Comparison of ENCODE assay signal across 17 cellular contexts in genomic region chr17:35048685-35049379, GRCh38. TPM values are rescaled to one million over a fixed set of nuclear protein-coding genes. Genes with fewer than 3 reads are reported as not detected.
DNase-seq lines count a peak whose midpoint lies in the region; ATAC-seq, FAIRE-seq and TF ChIP-seq lines count a peak whose summit lies in the region.
"Had no signal": no experiment of that assay in that cellular context is flagged by ENCODE, and none has a peak within 500 bp of the region (broad histone marks: within the 10 kb centered on the region; RNA-seq: fewer than 3 reads in every experiment).

No MANE protein-coding gene starts in this region.

- peak overlapping the region; percentile 33 to 82 (median 64) for H3K4me3 Mint-ChIP-seq in CD4-positive, alpha-beta memory T cell
- no peak overlapping the region for H3K4me3 Mint-ChIP-seq in H9
- no peak overlapping the region for H3K4me3 Mint-ChIP-seq in astrocyte (ENCODE audit: unreplicated experiment)
- H3K4me3 Mint-ChIP-seq in neural crest cell, result no peak overlapping the region

- no peak overlapping the region for H4K5ac ChIP-seq in H9 (ENCODE audit: insufficient read length, low read depth, low read length)

- no peaks in the 10 kb centered on the region for H3K27me3 Mint-ChIP-seq in CD4-positive, alpha-beta memory T cell
- H3K27me3 Mint-ChIP-seq in H9 (ENCODE audit: low read depth) (no peaks in the 10 kb centered on the region), astrocyte (ENCODE audit: low read depth, unreplicated experiment) (no peaks in the 10 kb centered on the region), neural crest cell (ENCODE audit: low read depth) (no peaks in the 10 kb centered on the region)

- peak in 2 of 5 donors; percentile 8 to 12 for DNase-seq in CD4-positive, alpha-beta memory T cell
- DNase-seq in H9 (no peak), astrocyte (ENCODE audit: low read depth) (no peak), neural crest cell (ENCODE audit: low read depth, low spot score) (no peak), NCI-H2171 (lab: John Stamatoyannopoulos, UW) (no peak)
- DNase-seq: activated effector memory CD4-positive, alpha-beta T cell treated with anti-CD3 and anti-CD28 coated beads, Interleukin-2, amount 50 U/mL, for 16 hours; DMS79; foreskin fibroblast; left ventricle myocardium superior; NCI-H187 treated with DMSO at 0.1 percent for 48 hours had no signal

- no peaks in the 10 kb centered on the region for H3K36me3 ChIP-seq in CD4-positive, alpha-beta memory T cell (ENCODE audit: insufficient read depth, low read length)
- no peaks in the 10 kb centered on the region for H3K36me3 ChIP-seq in astrocyte (ENCODE audit: insufficient read depth, low read length)
- H3K36me3 ChIP-seq: BLaER1, cardiac muscle cell, HAP-1 had no signal

- H2BK15ac ChIP-seq in H9 (ENCODE audit: low read depth, low read length), result no peak overlapping the region

- peak overlapping the region; percentile 39 for H3K27ac ChIP-seq in CD4-positive, alpha-beta memory T cell (ENCODE audit: low read depth, low read length)
- H3K27ac ChIP-seq in H9 (ENCODE audit: insufficient read length, low read depth, low read length), result no peak overlapping the region
- no peak overlapping the region for H3K27ac ChIP-seq in astrocyte (ENCODE audit: low read depth, low read length)
- H3K27ac ChIP-seq: BLaER1, cardiac muscle cell had no signal

- H4K8ac ChIP-seq in H9 (replicated peaks; ENCODE audit: insufficient read length, low read depth, low read length), result no peak overlapping the region

- H3K27ac Mint-ChIP-seq in CD4-positive, alpha-beta memory T cell, result peak overlapping the region; percentile 80 to 95 (median 90)
- H3K27ac Mint-ChIP-seq in H9 (peak overlapping the region in 2 of 3 experiments; percentile 13 to 22; a peak in 3 of 7 replicates), astrocyte (ENCODE audit: unreplicated experiment) (peak overlapping the region; percentile 1), neural crest cell (ENCODE audit: unreplicated experiment) (peak overlapping the region; percentile 1)

- no peak overlapping the region for H2BK20ac ChIP-seq in H9 (ENCODE audit: low read depth, low read length, poor library complexity, severe bottlenecking)

- H3K9me3 ChIP-seq in CD4-positive, alpha-beta memory T cell (ENCODE audit: control insufficient read depth in 1 of 2, low read length in 2 of 2), result no peaks in the 10 kb centered on the region
- H3K9me3 ChIP-seq in H9 (ENCODE audit: control insufficient read depth, low read depth, low read length) (no peaks in the 10 kb centered on the region), astrocyte (ENCODE audit: insufficient read depth, low read depth, low read length) (no peaks in the 10 kb centered on the region)
- H3K9me3 ChIP-seq: BLaER1, HAP-1 had no signal

- WGBS in H9 (ENCODE audit: extremely low coverage, insufficient read length, low lambda C conversion rate), result no CpG with 5 or more reads among the region's 3 CpGs

- H2BK12ac ChIP-seq in H9 (ENCODE audit: insufficient read length, low read depth, low read length), result no peak overlapping the region

- H3K79me2 ChIP-seq in H9 (ENCODE audit: insufficient read depth, low read length) (no peaks in the 10 kb centered on the region), astrocyte (ENCODE audit: insufficient read depth, low read length) (peaks cover 54% of the 10 kb centered on the region)

- no peak overlapping the region for H4K91ac ChIP-seq in H9 (ENCODE audit: insufficient read length, low read depth, low read length)

- H3T11ph ChIP-seq in H9 (ENCODE audit: low read length), result no peak overlapping the region

- no peak overlapping the region for H2BK120ac ChIP-seq in H9 (ENCODE audit: low read depth, low read length, poor library complexity, severe bottlenecking)

- H3K23me2 ChIP-seq in H9 (ENCODE audit: insufficient read length, low read depth, low read length, poor library complexity, severe bottlenecking), result no peaks in the 10 kb centered on the region

- no peak overlapping the region for H3K23ac ChIP-seq in H9 (ENCODE audit: insufficient read length, low read depth, low read length)

- H3K4me3 ChIP-seq in CD4-positive, alpha-beta memory T cell (ENCODE audit: low read length in 2 of 2), result peak overlapping the region in 1 of 2 donors; percentile 10
- H3K4me3 ChIP-seq in astrocyte (ENCODE audit: insufficient read depth, low read depth, low read length), result no peak overlapping the region
- H3K4me3 ChIP-seq: BLaER1, cardiac muscle cell, HAP-1 had no signal

- no peak overlapping the region for H3K4ac ChIP-seq in H9 (ENCODE audit: low read depth, low read length)

- H3K9ac ChIP-seq in H9 (ENCODE audit: extremely low read depth, insufficient read length, low read length) (no peak overlapping the region), astrocyte (ENCODE audit: low read length) (no peak overlapping the region)
- H3K9ac ChIP-seq: BLaER1 had no signal

- H3K4me2 ChIP-seq in H9 (ENCODE audit: insufficient read depth, insufficient read length, low read length) (no peak overlapping the region), astrocyte (ENCODE audit: low read length) (no peak overlapping the region)
- H3K4me2 ChIP-seq: BLaER1 had no signal

- H2BK5ac ChIP-seq in H9 (ENCODE audit: insufficient read length, low read length), result no peak overlapping the region

- no peak overlapping the region for H3K56ac ChIP-seq in H9 (ENCODE audit: insufficient read length, low read depth, low read length)

- intact Hi-C loops in CD4-positive, alpha-beta memory T cell (cut with micrococcal nuclease), result no loop called here

- H3K36me3 Mint-ChIP-seq in CD4-positive, alpha-beta memory T cell, result peaks cover 0 to under 1% of the 10 kb centered on the region in 2 donors
- H3K36me3 Mint-ChIP-seq in H9 (ENCODE audit: insufficient read depth in 1 of 3, low read depth in 3 of 3) (0 out of 7 replicates have a peak, but pooled peaks cover 0 to 4% (median 0%) of the 10 kb centered on the region in 3 experiments), astrocyte (ENCODE audit: low read depth, unreplicated experiment) (no peaks in the 10 kb centered on the region), neural crest cell (ENCODE audit: low read depth) (no peaks in the 10 kb centered on the region)

- FAIRE-seq in astrocyte (lab: Jason Lieb, UNC), result no peak
- FAIRE-seq: HTR-8/SVneo had no signal

- H2AK5ac ChIP-seq in H9 (ENCODE audit: insufficient read length, low read length), result no peak overlapping the region

- H4K20me1 ChIP-seq in H9 (ENCODE audit: control insufficient read depth, insufficient read depth, insufficient read length), result no peaks in the 10 kb centered on the region
- peaks cover 12% of the 10 kb centered on the region for H4K20me1 ChIP-seq in astrocyte (ENCODE audit: insufficient read depth, low read length)
- H4K20me1 ChIP-seq: BLaER1 had no signal

- no peaks in the 10 kb centered on the region for H3K79me1 ChIP-seq in H9 (ENCODE audit: insufficient read depth, low read depth, low read length, poor library complexity, severe bottlenecking)

- ATAC-seq in GM19023 (IDR thresholded peaks at IDR 0.05; ENCODE audit: unreplicated experiment) (no peak), GM21786 (IDR thresholded peaks at IDR 0.05; ENCODE audit: unreplicated experiment) (no peak)
- ATAC-seq: activated CD4-positive, CD25-positive, alpha-beta regulatory T cell treated with anti-CD3 and anti-CD28 coated beads, Interleukin-2, amount 50 U/mL, for 24 hours; left ventricle myocardium superior had no signal

- no peak overlapping the region for H3K18ac ChIP-seq in H9 (ENCODE audit: insufficient read length, low read depth, low read length)

- no peak overlapping the region for H3K14ac ChIP-seq in H9 (ENCODE audit: insufficient read depth, low read length)

- POLR2A ChIA-PET in CD4-positive, alpha-beta memory T cell (lab: Charles Lee; ENCODE audit: partially characterized antibody), result interaction anchor here (0.6 to 12.1 kb wide), 9 partner anchors 14 to 68 kb away, joined by 3 to 179 read pairs (median 5); partner anchors contain the start of genes LIG3 and RFFL

- H3K4me1 Mint-ChIP-seq in CD4-positive, alpha-beta memory T cell, result peaks cover 66 to 88% (median 75%) of the 10 kb centered on the region in 4 donors
- H3K4me1 Mint-ChIP-seq in H9 (peaks cover 24 to 26% of the 10 kb centered on the region in 2 experiments), astrocyte (ENCODE audit: low read depth, unreplicated experiment) (peaks cover 37% of the 10 kb centered on the region), neural crest cell (peaks cover 7% of the 10 kb centered on the region)

- H3K27me3 ChIP-seq in CD4-positive, alpha-beta memory T cell (ENCODE audit: insufficient read depth, low read length), result no peaks in the 10 kb centered on the region
- H3K27me3 ChIP-seq in H9 (ENCODE audit: insufficient read depth, low read length) (no peaks in the 10 kb centered on the region), astrocyte (ENCODE audit: insufficient read depth, low read length) (no peaks in the 10 kb centered on the region)
- H3K27me3 ChIP-seq: BLaER1, cardiac muscle cell had no signal

- peaks cover 97% of the 10 kb centered on the region for H3K4me1 ChIP-seq in CD4-positive, alpha-beta memory T cell (ENCODE audit: insufficient read depth, low read length)
- H3K4me1 ChIP-seq in H9 (ENCODE audit: insufficient read depth, low read length), result no peaks in the 10 kb centered on the region
- H3K4me1 ChIP-seq in astrocyte (ENCODE audit: insufficient read depth, low read length), result peaks cover 31% of the 10 kb centered on the region

- no peaks in the 10 kb centered on the region for H3K9me3 Mint-ChIP-seq in CD4-positive, alpha-beta memory T cell
- H3K9me3 Mint-ChIP-seq in H9 (no peaks in the 10 kb centered on the region), astrocyte (ENCODE audit: unreplicated experiment) (no peaks in the 10 kb centered on the region), neural crest cell (no peaks in the 10 kb centered on the region)

- CTCF ChIA-PET in CD4-positive, alpha-beta memory T cell (lab: Charles Lee; ENCODE audit: partially characterized antibody), result interaction anchor here (1.0 to 4.0 kb wide), 5 partner anchors 11 to 50 kb away, joined by 3 to 26 read pairs (median 5); partner anchors contain the start of gene RFFL

- TF ChIP-seq CTCF in H9 (conservative IDR thresholded peaks at IDR 0.05), result no peak
- no peak for TF ChIP-seq CTCF in astrocyte (IDR thresholded peaks at IDR 0.05; ENCODE audit: insufficient read depth, low read depth, low read length)
- no peak for TF ChIP-seq CTCF in neural crest cell (conservative IDR thresholded peaks at IDR 0.05)

- H2AFZ ChIP-seq in H9 (ENCODE audit: low read length) (no peak overlapping the region), astrocyte (ENCODE audit: low read depth, low read length) (no peak overlapping the region)

RNA-seq across cellular contexts. Expression of gene RFFL, which starts 14.7 kb away (rescaled TPM):
- total RNA-seq in CD4-positive, alpha-beta memory T cell, result 10 to 100 TPM; 72.1 to 82.3 TPM
- polyA plus RNA-seq in CD4-positive, alpha-beta memory T cell, result 10 to 100 TPM; 48.3 to 51.0 TPM
- 21.1 and 21.4 TPM in 2 replicates for total RNA-seq in H9 (2021)
- total RNA-seq in astrocyte, result 9.5 and 11.1 TPM in 2 replicates
- total RNA-seq in neural crest cell, result 22.5 and 23.2 TPM in 2 replicates

Comparison
In these comparisons a context has a peak if more than half of its experiments do, and no peak if none do; other contexts are left out.
1. H3K27ac Mint-ChIP-seq: peak in every context shown above with its lines; median percentile 90 in CD4-positive, alpha-beta memory T cell; 18 in H9; 1 in astrocyte; 1 in neural crest cell.
2. H3K4me3 Mint-ChIP-seq: peak in CD4-positive, alpha-beta memory T cell (8 of 8); none in H9 (0 of 2), astrocyte (single experiment) and neural crest cell (single experiment).